ENCODE assay signal across 20 cellular contexts in genomic region chr12:70830221-70831061, GRCh38.
DNase-seq lines count a peak whose midpoint lies in the region; ATAC-seq and TF ChIP-seq lines count a peak whose summit lies in the region.
"Had no signal": no experiment of that assay in that cellular context is flagged by ENCODE, and none has a peak within 500 bp of the region (broad histone marks: within the 10 kb centered on the region; RNA-seq: fewer than 3 reads in every experiment).

No MANE protein-coding gene starts in this region.

- H3K79me2 ChIP-seq in MM.1S (ENCODE audit: low read length) (no peaks in the 10 kb centered on the region), hepatocyte (no peaks in the 10 kb centered on the region)

- H3K9me3 Mint-ChIP-seq in natural killer cell = peaks cover 0 to 5% of the 10 kb centered on the region in 2 donors
- H3K9me3 Mint-ChIP-seq: CD8-positive, alpha-beta memory T cell; IgD-negative memory B cell had no signal

- no peak for TF ChIP-seq POLR2A in esophagus squamous epithelium (IDR thresholded peaks at IDR 0.05)
- TF ChIP-seq POLR2A in spleen (IDR thresholded peaks at IDR 0.05) = no peak

- peaks cover 20% of the 10 kb centered on the region for H3F3A ChIP-seq in MM.1S (ENCODE audit: insufficient read depth, low read length)

- no peak for ATAC-seq in natural killer cell
- ATAC-seq: HepG2 had no signal

- intact Hi-C loops in esophagus squamous epithelium (cut with DNase I) (no loop called here), spleen (cut with DNase I; ENCODE audit: low total_unique reads) (no loop called here), natural killer cell (cut with micrococcal nuclease) (no loop called here)

- no peaks in the 10 kb centered on the region for H4K20me1 ChIP-seq in MM.1S (ENCODE audit: insufficient read depth, low read length)
- H4K20me1 ChIP-seq in hepatocyte (ENCODE audit: insufficient read depth, poor library complexity, severe bottlenecking) = no peaks in the 10 kb centered on the region

- H3K9me2 ChIP-seq in MM.1S (replicated peaks; ENCODE audit: insufficient read depth, low read length) (no peaks in the 10 kb centered on the region), hepatocyte (replicated peaks; ENCODE audit: insufficient read depth) (no peaks in the 10 kb centered on the region)

- peaks cover 32% of the 10 kb centered on the region for H3K4me1 ChIP-seq in MM.1S (ENCODE audit: low read length)
- peaks cover 10% of the 10 kb centered on the region for H3K4me1 ChIP-seq in hepatocyte (ENCODE audit: insufficient read depth)
- peaks cover 0 to 21% of the 10 kb centered on the region in 2 donors for H3K4me1 ChIP-seq in mucosa of rectum (ENCODE audit: control insufficient read depth in 2 of 2, insufficient read depth in 2 of 2, low read length in 2 of 2)
- H3K4me1 ChIP-seq in esophagus squamous epithelium = no peaks in the 10 kb centered on the region
- no peaks in the 10 kb centered on the region for H3K4me1 ChIP-seq in spleen
- H3K4me1 ChIP-seq: BE2C had no signal

- H3K36me3 ChIP-seq in MM.1S (replicated peaks; ENCODE audit: insufficient read depth, low read length) (no peaks in the 10 kb centered on the region), hepatocyte (replicated peaks; ENCODE audit: insufficient read depth, low read depth) (no peaks in the 10 kb centered on the region), mucosa of rectum (ENCODE audit: control insufficient read depth in 2 of 2, insufficient read depth in 2 of 2, low read length in 2 of 2) (peaks cover 0 to 2% of the 10 kb centered on the region in 2 donors), esophagus squamous epithelium (no peaks in the 10 kb centered on the region), spleen (no peaks in the 10 kb centered on the region)
- H3K36me3 ChIP-seq: BE2C had no signal

- H3K27ac ChIP-seq in MM.1S (ENCODE audit: low read length) (peak overlapping the region; percentile 77; the same call in 1 of the 2 replicates), hepatocyte (peak overlapping the region; percentile 58), mucosa of rectum (ENCODE audit: low read depth in 2 of 2, low read length in 2 of 2) (peak overlapping the region; percentile 38 to 77), esophagus squamous epithelium (no peak overlapping the region), spleen (no peak overlapping the region)

- H3K9ac ChIP-seq in MM.1S (ENCODE audit: low read length) (no peak overlapping the region), mucosa of rectum (ENCODE audit: low read depth in 1 of 2, low read length in 2 of 2) (no peak overlapping the region)

- no peak for TF ChIP-seq CTCF in MM.1S (IDR thresholded peaks at IDR 0.05; ENCODE audit: low read length)
- no peak for TF ChIP-seq CTCF in hepatocyte (IDR thresholded peaks at IDR 0.05; ENCODE audit: poor library complexity)
- TF ChIP-seq CTCF in esophagus squamous epithelium (IDR thresholded peaks at IDR 0.05) = no peak
- no peak for TF ChIP-seq CTCF in spleen (IDR thresholded peaks at IDR 0.05 in 8 of 11, conservative IDR thresholded peaks at IDR 0.05 in 3 of 11)
- TF ChIP-seq CTCF in natural killer cell (IDR thresholded peaks at IDR 0.05) = no peak

- no peak overlapping the region for H3K4me3 Mint-ChIP-seq in natural killer cell
- H3K4me3 Mint-ChIP-seq: CD4-positive, CD25-positive, alpha-beta regulatory T cell; CD8-positive, alpha-beta memory T cell; HFFc6; IgD-negative memory B cell had no signal

- DNase-seq in G401 (ENCODE audit: low spot score) = peak; percentile 57
- no peak for DNase-seq in MM.1S
- DNase-seq in hepatocyte (ENCODE audit: low spot score) = no peak
- no peak for DNase-seq in esophagus squamous epithelium (lab: John Stamatoyannopoulos, UW)
- no peak for DNase-seq in spleen
- DNase-seq in natural killer cell = no peak
- DNase-seq: ACHN; BE2C; CD4-positive, CD25-positive, alpha-beta regulatory T cell; CD8-positive, alpha-beta memory T cell; COR-L47; DMS153; DMS79; GF-D8; GOT3; H7; HFFc6 had no signal

- peak overlapping the region; percentile 44 for H3K4me2 ChIP-seq in MM.1S (ENCODE audit: low read depth, low read length)
- no peak overlapping the region for H3K4me2 ChIP-seq in hepatocyte

- H3K36me3 Mint-ChIP-seq in natural killer cell = no peaks in the 10 kb centered on the region
- H3K36me3 Mint-ChIP-seq: CD4-positive, CD25-positive, alpha-beta regulatory T cell; CD8-positive, alpha-beta memory T cell; IgD-negative memory B cell had no signal

- peak overlapping the region; percentile 17; the same call in 1 of the 2 replicates for H3K4me3 ChIP-seq in MM.1S (ENCODE audit: low read length)
- no peak overlapping the region for H3K4me3 ChIP-seq in hepatocyte
- H3K4me3 ChIP-seq in mucosa of rectum (ENCODE audit: low read length in 2 of 2) = no peak overlapping the region
- H3K4me3 ChIP-seq in esophagus squamous epithelium = no peak overlapping the region
- no peak overlapping the region for H3K4me3 ChIP-seq in spleen

- H2AFZ ChIP-seq in MM.1S (ENCODE audit: low read length) = peak overlapping the region; percentile 66; the same call in 1 of the 2 replicates
- no peak overlapping the region for H2AFZ ChIP-seq in hepatocyte

- in situ Hi-C loops in G401 (cut with HindIII; ENCODE audit: low sequenced_read_pairs) = no loop called here

- no peaks in the 10 kb centered on the region for H3K4me1 Mint-ChIP-seq in natural killer cell
- H3K4me1 Mint-ChIP-seq: CD4-positive, CD25-positive, alpha-beta regulatory T cell; CD8-positive, alpha-beta memory T cell; IgD-negative memory B cell had no signal

- no peaks in the 10 kb centered on the region for H3K27me3 ChIP-seq in MM.1S (replicated peaks; ENCODE audit: insufficient read depth, low read length)
- H3K27me3 ChIP-seq in hepatocyte = no peaks in the 10 kb centered on the region
- H3K27me3 ChIP-seq in mucosa of rectum (ENCODE audit: control insufficient read depth in 2 of 2, insufficient read depth in 2 of 2, low read length in 2 of 2) = no peaks in the 10 kb centered on the region
- H3K27me3 ChIP-seq in esophagus squamous epithelium = no peaks in the 10 kb centered on the region
- no peaks in the 10 kb centered on the region for H3K27me3 ChIP-seq in spleen (replicated peaks in 1 of 7)
- H3K27me3 ChIP-seq: BE2C had no signal

- H3K9me3 ChIP-seq in MM.1S (replicated peaks; ENCODE audit: insufficient read depth, low read length) = no peaks in the 10 kb centered on the region
- H3K9me3 ChIP-seq in hepatocyte (ENCODE audit: low read depth) = no peaks in the 10 kb centered on the region
- H3K9me3 ChIP-seq in mucosa of rectum (ENCODE audit: control insufficient read depth in 2 of 2, low read length in 2 of 2) = no peaks in the 10 kb centered on the region
- no peaks in the 10 kb centered on the region for H3K9me3 ChIP-seq in esophagus squamous epithelium
- H3K9me3 ChIP-seq in spleen = no peaks in the 10 kb centered on the region
- H3K9me3 ChIP-seq: BE2C had no signal

- no peak overlapping the region for H3K27ac Mint-ChIP-seq in natural killer cell
- H3K27ac Mint-ChIP-seq: CD4-positive, CD25-positive, alpha-beta regulatory T cell; CD8-positive, alpha-beta memory T cell; HFFc6; IgD-negative memory B cell had no signal

- H3K27me3 Mint-ChIP-seq in natural killer cell (ENCODE audit: low read depth in 2 of 2) = peaks cover 0 to 5% of the 10 kb centered on the region in 2 donors
- H3K27me3 Mint-ChIP-seq: CD4-positive, CD25-positive, alpha-beta regulatory T cell; IgD-negative memory B cell had no signal

- WGBS in hepatocyte (ENCODE audit: low lambda C conversion rate, missing lambda C conversion rate) = 80% methylated on average over 4 of the region's 4 CpGs
- 63 to 65% methylated on average over 4 of the region's 4 CpGs for WGBS in esophagus squamous epithelium, 2 donors
- WGBS in spleen, 5 donors = 76 to 90% (median 81%) methylated on average over 4 of the region's 4 CpGs

Comparison
In these comparisons a context has a peak if more than half of its experiments do, and no peak if none do; other contexts are left out.
1. H3K27ac ChIP-seq: peak in MM.1S (single experiment), hepatocyte (single experiment) and mucosa of rectum (2 of 2); none in esophagus squamous epithelium (0 of 4) and spleen (0 of 8).